In the genomic region with DNA sequence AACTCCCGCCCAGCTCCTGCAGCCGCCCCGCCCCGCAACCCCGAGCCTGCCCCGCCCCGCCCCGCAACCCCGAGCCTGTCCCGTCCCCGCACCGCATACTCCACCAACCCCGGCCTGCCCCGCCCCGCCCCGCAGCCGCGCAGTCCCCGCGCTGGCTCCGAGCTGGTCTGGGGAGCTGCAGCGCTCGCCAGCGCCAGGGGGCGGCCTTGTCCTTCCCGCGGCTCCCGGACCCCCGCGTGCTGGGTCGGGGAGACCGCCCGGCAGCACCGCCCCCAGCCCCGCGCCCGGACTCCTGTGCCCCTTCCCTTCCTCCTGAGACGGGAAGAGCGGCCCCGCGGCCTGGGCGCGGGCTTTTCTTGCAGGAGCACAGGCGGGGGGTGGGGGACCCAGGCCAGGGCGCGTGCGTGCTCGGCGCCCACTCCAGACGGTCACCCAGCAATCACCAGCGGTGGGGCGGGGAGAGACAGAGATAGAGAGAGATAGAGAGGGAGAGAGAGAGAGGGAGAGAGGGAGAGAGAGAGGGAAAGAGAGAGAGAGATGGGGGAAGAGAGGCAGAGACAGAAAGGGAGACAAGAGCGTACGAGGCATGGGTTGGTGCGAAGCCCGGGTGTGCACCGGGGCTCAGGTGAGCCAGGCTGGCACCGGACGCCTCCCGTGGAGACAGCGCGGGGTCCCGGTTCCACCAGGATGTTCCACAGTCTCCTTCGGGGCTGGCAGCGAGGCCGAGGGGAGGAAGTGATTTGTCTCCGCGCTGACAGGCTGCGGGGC, we compare ENCODE assay signal across 8 cellular contexts. TPM values are rescaled to one million over a fixed set of nuclear protein-coding genes. Genes with fewer than 3 reads are reported as not detected.
A peak's percentile ranks its signal among the peaks of the same experiment; 100 is the strongest.
DNase-seq lines count a peak whose midpoint lies in the region; ATAC-seq, FAIRE-seq and TF ChIP-seq lines count a peak whose summit lies in the region.

No MANE protein-coding gene starts in this region.

- H3K36me3 ChIP-seq in KMS-11 (ENCODE audit: insufficient read depth) (no peaks in the 10 kb centered on the region), GM12878 (ENCODE audit: control insufficient read depth in 2 of 2, insufficient read depth in 2 of 2, low read length in 1 of 2) (no peaks in the 10 kb centered on the region), suprapubic skin (no peaks in the 10 kb centered on the region)

- no peak for FAIRE-seq in GM12878 (lab: Jason Lieb, UNC)

- 0 out of 2 replicates have a peak, but pooled peaks have one; percentile 19 for TF ChIP-seq CTCF in KMS-11 (conservative IDR thresholded peaks at IDR 0.05; ENCODE audit: low read depth, low read length)
- TF ChIP-seq CTCF in GM12878 (IDR thresholded peaks at IDR 0.05 in 2 of 3, conservative IDR thresholded peaks at IDR 0.05 in 1 of 3; ENCODE audit: control insufficient read depth in 2 of 3, extremely low read depth in 1 of 3, insufficient read depth in 1 of 3, low read depth in 3 of 3, low read length in 3 of 3), result peak in 2 of 3 experiments; percentile 20 to 27; a peak in 1 of 6 replicates
- peak in 1 of 2 donors; percentile 31 for TF ChIP-seq CTCF in suprapubic skin (IDR thresholded peaks at IDR 0.05)

- intact Hi-C loops in GM12878 (cut with micrococcal nuclease; ENCODE audit: unreplicated experiment), result no loop called here

- H3K27me3 ChIP-seq in KMS-11 (ENCODE audit: insufficient read depth, low read depth) (peaks cover 85% of the 10 kb centered on the region), GM12878 (replicated peaks in 1 of 2; ENCODE audit: control insufficient read depth in 2 of 2, insufficient read depth in 2 of 2, low read length in 1 of 2) (peaks cover 0 to 4% of the 10 kb centered on the region in 2 experiments; a peak in 2 of 4 replicates), suprapubic skin (peaks cover 98% of the 10 kb centered on the region)

- POLR2A ChIA-PET in GM12878 (lab: Charles Lee), result no interaction called here

- in situ Hi-C loops in GM12878 (cut with MboI), result no loop called here

- no peak overlapping the region for H3K4me2 ChIP-seq in KMS-11
- no peak overlapping the region for H3K4me2 ChIP-seq in GM12878 (ENCODE audit: control insufficient read depth, insufficient read depth)

- WGBS in GM12878 (ENCODE audit: insufficient coverage, insufficient replicate concordance, low lambda C conversion rate, missing lambda C conversion rate), result 35% methylated on average over 33 of the region's 69 CpGs
- WGBS in suprapubic skin, result 5% methylated on average over 30 of the region's 69 CpGs

- peak; percentile 67 for ATAC-seq in GM12878
- no peak for ATAC-seq in HG02938 (IDR thresholded peaks at IDR 0.05; ENCODE audit: unreplicated experiment)
- no peak for ATAC-seq in HG03521 (IDR thresholded peaks at IDR 0.05; ENCODE audit: unreplicated experiment)

- peak; percentile 26; the same call in 1 of the 2 replicates for TF ChIP-seq RAD21 in GM12878 (IDR thresholded peaks at IDR 0.05; ENCODE audit: insufficient read depth, low read depth, low read length)

- H2AFZ ChIP-seq in KMS-11 (ENCODE audit: low read depth), result no peak overlapping the region
- H2AFZ ChIP-seq in GM12878 (ENCODE audit: control insufficient read depth, low read depth, low read length), result no peak overlapping the region

- H3K27ac ChIP-seq in KMS-11 (no peak overlapping the region), GM12878 (ENCODE audit: control insufficient read depth, insufficient read depth) (no peak overlapping the region), suprapubic skin (no peak overlapping the region)

- no peak for TF ChIP-seq POLR2A in GM12878 (IDR thresholded peaks at IDR 0.05; ENCODE audit: low read depth, low read length)
- TF ChIP-seq POLR2A in suprapubic skin (IDR thresholded peaks at IDR 0.05), result no peak

- H3K9ac ChIP-seq in KMS-11 (no peak overlapping the region), GM12878 (ENCODE audit: control insufficient read depth, insufficient read depth, low read length) (no peak overlapping the region)

- RAD21 ChIA-PET in GM12878 (lab: Charles Lee; ENCODE audit: unreplicated experiment), result no interaction called here

- H3K4me1 ChIP-seq in KMS-11 (ENCODE audit: low read depth, poor library complexity, severe bottlenecking) (no peaks in the 10 kb centered on the region), GM12878 (ENCODE audit: control insufficient read depth, insufficient read depth, low read length) (no peaks in the 10 kb centered on the region), suprapubic skin (peaks cover 16% of the 10 kb centered on the region)

- peak; percentile 30 for DNase-seq in DMS53 treated with DMSO at 0.1 percent for 48 hours (lab: John Stamatoyannopoulos, UW; ENCODE audit: unreplicated experiment)
- DNase-seq in GM12878 (ENCODE audit: low read depth, low spot score), result no peak
- DNase-seq in islet precursor cell, result peak; percentile 80
- DNase-seq in suprapubic skin (ENCODE audit: low spot score in 2 of 2), result no peak
- DNase-seq in 8988T, result no peak

- no peaks in the 10 kb centered on the region for H3K79me2 ChIP-seq in KMS-11 (ENCODE audit: insufficient read depth, low read depth)
- H3K79me2 ChIP-seq in GM12878 (ENCODE audit: control insufficient read depth, insufficient read depth, low read length), result no peaks in the 10 kb centered on the region

- H3K4me3 ChIP-seq in KMS-11 (IDR thresholded peaks at IDR 0.05; ENCODE audit: insufficient read depth, low read depth, low read length) (no peak overlapping the region), GM12878 (no peak overlapping the region), suprapubic skin (peak overlapping the region; percentile 36)

- CTCF ChIA-PET in GM12878 (lab: Yijun Ruan, JAX), result no interaction called here

- TF ChIP-seq EP300 in GM12878 (IDR thresholded peaks at IDR 0.05; ENCODE audit: borderline replicate concordance in 1 of 2, control insufficient read depth in 1 of 2, low read depth in 2 of 2, low read length in 2 of 2) (no peak), suprapubic skin (IDR thresholded peaks at IDR 0.05) (no peak)

- H3K9me3 ChIP-seq in GM12878 (replicated peaks; ENCODE audit: control insufficient read depth, insufficient read depth, low read length) (no peaks in the 10 kb centered on the region), suprapubic skin (no peaks in the 10 kb centered on the region)

- BruUV-seq in GM12878 (replicated peaks; lab: Mats Ljungman, UMichigan), result no TSS peak

- H4K20me1 ChIP-seq in KMS-11 (ENCODE audit: insufficient read depth) (no peaks in the 10 kb centered on the region), GM12878 (ENCODE audit: control insufficient read depth, insufficient read depth) (no peaks in the 10 kb centered on the region)

- SMC1A ChIA-PET in GM12878 (lab: Charles Lee; ENCODE audit: uncharacterized antibody, unreplicated experiment), result no interaction called here

TF ChIP-seq in GM12878, 131 proteins besides CTCF, POLR2A, EP300 and RAD21:
- TF ChIP-seq PAX8 (IDR thresholded peaks at IDR 0.05), result no peak
- no peak for TF ChIP-seq SREBF2 (IDR thresholded peaks at IDR 0.05; ENCODE audit: low read length)
- no peak for TF ChIP-seq TAF1 (IDR thresholded peaks at IDR 0.05; ENCODE audit: borderline replicate concordance, low read depth, low read length)
- TF ChIP-seq SMC3 (IDR thresholded peaks at IDR 0.05; ENCODE audit: borderline replicate concordance, low read length), result peak; percentile 12; the same call in 1 of the 2 replicates
- TF ChIP-seq NBN (IDR thresholded peaks at IDR 0.05), result no peak
- no peak for TF ChIP-seq RCOR1 (conservative IDR thresholded peaks at IDR 0.05; ENCODE audit: low read depth, low read length)

RNA-seq across cellular contexts. Expression of a gene that starts 14.7 kb away (rescaled TPM):
- 19.1 and 19.6 TPM in 2 replicates for total RNA-seq in GM12878 (2013; cell fraction: nucleolus; rRNA removed)
- total RNA-seq in GM12878 (2014; rRNA removed) (30.1 and 39.9 TPM in 2 replicates), GM12878 (2014; rRNA removed; fragmentation: Illumina TruSeq; extraction: Trizol) (8.5 and 10.4 TPM in 2 replicates), GM12878 (2021) (33.4 and 38.4 TPM in 2 replicates), suprapubic skin (10 to 100 TPM; 37.0 to 66.9 (median 57.8) TPM)
- polyA plus RNA-seq in GM12878 (2011; ENCODE audit: low read depth), result 3.5 TPM
- polyA plus RNA-seq in GM12878 (2011; rRNA removed) (3.5 and 6.2 TPM in 2 replicates), GM12878 (2014; fragmentation: Illumina TruSeq; extraction: Trizol) (2.6 and 6.7 TPM in 2 replicates), GM12878 (2014; fragmentation: Nextera tagmentation; extraction: Ambion mirVana) (1 to 10 TPM in 1 of 2 experiments, under 1 TPM in 1; 0.39 to 1.2 TPM), GM12878 (2014; rRNA removed) (25.4 and 27.5 TPM in 2 replicates), GM12878 (2016; fragmentation: Nextera tagmentation; extraction: Ambion mirVana) (10 to 100 TPM in 1 of 2 experiments, 1 to 10 TPM in 1; 6.2 to 16.6 TPM)
- 9.3 and 16.0 TPM in 2 replicates for polyA plus RNA-seq in GM12878 (2011; cell fraction: cytosol; rRNA removed)
- polyA plus RNA-seq in GM12878 (2011; cell fraction: nucleus; rRNA removed), result 22.4 and 27.6 TPM in 2 replicates
- polyA plus RNA-seq in GM12878 (2012), result 9.7 and 11.4 TPM in 2 replicates
- polyA minus RNA-seq in GM12878 (2011; rRNA and poly(A)+ RNA removed), result 5.5 and 13.3 TPM in 2 replicates
- 7.3 and 8.3 TPM in 2 replicates for polyA minus RNA-seq in GM12878 (2011; cell fraction: cytosol; rRNA and poly(A)+ RNA removed)
- 12.8 and 25.1 TPM in 2 replicates for polyA minus RNA-seq in GM12878 (2011; cell fraction: nucleus; rRNA and poly(A)+ RNA removed)

RNA-seq across cellular contexts. Expression of a gene that starts 38.3 kb away (rescaled TPM):
- 11.9 and 13.5 TPM in 2 replicates for total RNA-seq in GM12878 (2013; cell fraction: nucleolus; rRNA removed)
- total RNA-seq in GM12878 (2014; rRNA removed) (7.9 and 9.1 TPM in 2 replicates), GM12878 (2014; rRNA removed; fragmentation: Illumina TruSeq; extraction: Trizol) (3.5 and 3.8 TPM in 2 replicates), GM12878 (2021) (14.2 and 14.7 TPM in 2 replicates), suprapubic skin (10 to 100 TPM; 12.1 to 14.9 (median 13.7) TPM)
- polyA plus RNA-seq in GM12878 (2011; ENCODE audit: low read depth), result 1.1 TPM
- polyA plus RNA-seq in GM12878 (2011; rRNA removed) (3.5 and 5.4 TPM in 2 replicates), GM12878 (2014; fragmentation: Illumina TruSeq; extraction: Trizol) (2.0 and 3.1 TPM in 2 replicates), GM12878 (2014; fragmentation: Nextera tagmentation; extraction: Ambion mirVana) (1 to 10 TPM in 1 of 2 experiments, under 1 TPM in 1; 0.66 to 1.0 TPM), GM12878 (2014; rRNA removed) (7.5 and 9.4 TPM in 2 replicates), GM12878 (2016; fragmentation: Nextera tagmentation; extraction: Ambion mirVana) (1 to 10 TPM; 2.7 to 2.9 TPM)
- 7.9 and 9.6 TPM in 2 replicates for polyA plus RNA-seq in GM12878 (2011; cell fraction: cytosol; rRNA removed)
- polyA plus RNA-seq in GM12878 (2011; cell fraction: nucleus; rRNA removed), result 15.3 and 20.7 TPM in 2 replicates
- polyA plus RNA-seq in GM12878 (2012), result 3.8 and 4.4 TPM in 2 replicates
- polyA minus RNA-seq in GM12878 (2011; rRNA and poly(A)+ RNA removed), result 11.8 and 12.6 TPM in 2 replicates
- 7.3 and 9.0 TPM in 2 replicates for polyA minus RNA-seq in GM12878 (2011; cell fraction: cytosol; rRNA and poly(A)+ RNA removed)
- 3.5 and 7.1 TPM in 2 replicates for polyA minus RNA-seq in GM12878 (2011; cell fraction: nucleus; rRNA and poly(A)+ RNA removed)

Comparison
In these comparisons a context has a peak if more than half of its experiments do, and no peak if none do; other contexts are left out.
1. DNase-seq: peak in DMS53 treated with DMSO at 0.1 percent for 48 hours (single experiment) and islet precursor cell (single experiment); none in GM12878 (single experiment), suprapubic skin (0 of 2) and 8988T (single experiment).